ENCODE assay signal across 23 cellular contexts in genomic region chr1:31751822-31752241, GRCh38. TPM values are rescaled to one million over a fixed set of nuclear protein-coding genes. Genes with fewer than 3 reads are reported as not detected.
DNase-seq lines count a peak whose midpoint lies in the region; ATAC-seq and TF ChIP-seq lines count a peak whose summit lies in the region.
"Had no signal": no experiment of that assay in that cellular context is flagged by ENCODE, and none has a peak within 500 bp of the region (broad histone marks: within the 10 kb centered on the region; RNA-seq: fewer than 3 reads in every experiment).

No MANE protein-coding gene starts in this region.

- TF ChIP-seq CTCF in IMR-90 (conservative IDR thresholded peaks at IDR 0.05; ENCODE audit: low read depth, low read length) (no peak), dorsolateral prefrontal cortex (IDR thresholded peaks at IDR 0.05 in 54 of 56, conservative IDR thresholded peaks at IDR 0.05 in 2 of 56; ENCODE audit: low read depth in 1 of 56, partially characterized antibody in 56 of 56) (no peak)

- peak overlapping the region; percentile 1 for H2AFZ ChIP-seq in IMR-90 (replicated peaks; ENCODE audit: low read length, poor library complexity)

- no peak overlapping the region for H4K5ac ChIP-seq in IMR-90 (ENCODE audit: low read depth, low read length)

- dilution Hi-C loops in IMR-90 (cut with HindIII; ENCODE audit: low sequenced_read_pairs, unreplicated experiment) = no loop called here

- CTCF ChIA-PET in IMR-90 (lab: Yijun Ruan, JAX) = no interaction called here

- H3K79me1 ChIP-seq in IMR-90 (ENCODE audit: low read depth in 1 of 2, low read length in 2 of 2) = peaks cover 0 to 3% of the 10 kb centered on the region in 2 experiments; a peak in 1 of 4 replicates

- no peak for ATAC-seq in IMR-90 (ENCODE audit: low read depth)
- no peak for ATAC-seq in GM18502 (IDR thresholded peaks at IDR 0.05; ENCODE audit: poor library complexity, unreplicated experiment)
- ATAC-seq: left colon had no signal

- H3K4me1 ChIP-seq in BLaER1 treated with 17β-estradiol and CSF1 and Interleukin-3, amounts not matched to agents 10 nM and 100 nM = peaks cover 47 to 76% (median 68%) of the 10 kb centered on the region in 10 experiments
- H3K4me1 ChIP-seq in IMR-90 (ENCODE audit: control insufficient read depth, insufficient read depth, low read length) (peaks cover 31% of the 10 kb centered on the region), iPS-20b (ENCODE audit: insufficient read depth, low read length) (peaks cover 9% of the 10 kb centered on the region)
- H3K4me1 ChIP-seq: uterus had no signal

- no peak overlapping the region for H3K23ac ChIP-seq in IMR-90 (ENCODE audit: low read depth, low read length)

- no peak overlapping the region for H3K4ac ChIP-seq in IMR-90 (ENCODE audit: low read depth, low read length)

- H2AK9ac ChIP-seq in IMR-90 (replicated peaks; ENCODE audit: low read depth, low read length, poor library complexity) = peak overlapping the region; percentile 44

- in situ Hi-C loops in IMR-90 (cut with MboI; ENCODE audit: low sequenced_read_pairs) = no loop called here

- no peaks in the 10 kb centered on the region for H3K36me3 ChIP-seq in BLaER1 treated with 17β-estradiol and CSF1 and Interleukin-3, amounts not matched to agents 10 nM and 100 nM
- H3K36me3 ChIP-seq in IMR-90 (ENCODE audit: control insufficient read depth, insufficient read depth, low read length) (no peaks in the 10 kb centered on the region), iPS-20b (ENCODE audit: insufficient read depth, low read depth, low read length) (no peaks in the 10 kb centered on the region)
- H3K36me3 ChIP-seq: brain microvascular endothelial cell, uterus had no signal

- no CpG with 5 or more reads among the region's 5 CpGs for WGBS in IMR-90 (ENCODE audit: extremely low coverage in 2 of 2, insufficient read length in 1 of 2), 2 experiments

- H2AK5ac ChIP-seq in IMR-90 (ENCODE audit: low read depth, low read length) = 0 out of 2 replicates have a peak overlapping the region, but pooled peaks have one; percentile 18

- 0 out of 22 replicates have a peak overlapping the region, but pooled peaks of 2 of the 11 experiments have one; percentile 1 to 23 for H3K9ac ChIP-seq in BLaER1 treated with 17β-estradiol and CSF1 and Interleukin-3, amounts not matched to agents 10 nM and 100 nM
- H3K9ac ChIP-seq in IMR-90 (ENCODE audit: low read depth, low read length) = no peak overlapping the region
- H3K9ac ChIP-seq in iPS-20b (ENCODE audit: low read depth, low read length) = peak overlapping the region; percentile 8; the same call in 1 of the 2 replicates

- TF ChIP-seq POLR2A in IMR-90 (IDR thresholded peaks at IDR 0.05; ENCODE audit: low read depth, low read length) = no peak

- no peak overlapping the region for H4K91ac ChIP-seq in IMR-90 (ENCODE audit: insufficient read depth, low read depth, low read length)

- peaks cover 0 to 20% (median 0%) of the 10 kb centered on the region in 11 experiments; a peak in 5 of 22 replicates for H4K20me1 ChIP-seq in BLaER1 treated with 17β-estradiol and CSF1 and Interleukin-3, amounts not matched to agents 10 nM and 100 nM
- peaks cover 35% of the 10 kb centered on the region for H4K20me1 ChIP-seq in IMR-90 (ENCODE audit: insufficient read depth, low read length)

- no peak overlapping the region for H2BK20ac ChIP-seq in IMR-90 (ENCODE audit: low read depth, low read length)

- no peak overlapping the region for H3K4me3 Mint-ChIP-seq in activated CD4-positive, alpha-beta T cell treated with anti-CD3 and anti-CD28 coated beads, Interleukin-2, amount 10 ng/mL, durations not matched to agents 24 days and 14 days
- H3K4me3 Mint-ChIP-seq: mesothelial cell of epicardium, nephron progenitor cell had no signal

- no peak overlapping the region for H3K27ac Mint-ChIP-seq in activated CD4-positive, alpha-beta T cell treated with anti-CD3 and anti-CD28 coated beads, Interleukin-2, amount 10 ng/mL, durations not matched to agents 24 days and 14 days
- H3K27ac Mint-ChIP-seq: mesothelial cell of epicardium, nephron progenitor cell, T-cell had no signal

- H3K4me3 ChIP-seq in BLaER1 treated with 17β-estradiol and CSF1 and Interleukin-3, amounts not matched to agents 10 nM and 100 nM = no peak overlapping the region
- H3K4me3 ChIP-seq in IMR-90 (ENCODE audit: insufficient read depth, low read depth, low read length) (no peak overlapping the region), dorsolateral prefrontal cortex (no peak overlapping the region), iPS-20b (ENCODE audit: low read length) (no peak overlapping the region)
- H3K4me3 ChIP-seq: uterus had no signal

- no peak for TF ChIP-seq RAD21 in IMR-90 (IDR thresholded peaks at IDR 0.05; ENCODE audit: low read length)

- peak overlapping the region; percentile 12 to 83 (median 64); a peak in 21 of 22 replicates for H3K4me2 ChIP-seq in BLaER1 treated with 17β-estradiol and CSF1 and Interleukin-3, amounts not matched to agents 10 nM and 100 nM
- H3K4me2 ChIP-seq in IMR-90 (ENCODE audit: low read depth, low read length) = no peak overlapping the region

- H3K14ac ChIP-seq in IMR-90 (replicated peaks; ENCODE audit: low read depth, low read length) = no peak overlapping the region

- H2BK120ac ChIP-seq in IMR-90 (ENCODE audit: low read depth, low read length) = no peak overlapping the region

- peaks cover 0 to 8% (median 0%) of the 10 kb centered on the region in 11 experiments; a peak in 1 of 22 replicates for H3K27me3 ChIP-seq in BLaER1 treated with 17β-estradiol and CSF1 and Interleukin-3, amounts not matched to agents 10 nM and 100 nM
- H3K27me3 ChIP-seq in IMR-90 (ENCODE audit: control insufficient read depth, insufficient read depth, low read length) = no peaks in the 10 kb centered on the region
- H3K27me3 ChIP-seq in dorsolateral prefrontal cortex = no peaks in the 10 kb centered on the region
- no peaks in the 10 kb centered on the region for H3K27me3 ChIP-seq in iPS-20b (ENCODE audit: insufficient read depth, low read length)
- H3K27me3 ChIP-seq: brain microvascular endothelial cell, uterus had no signal

- DNase-seq in IMR-90 (no peak), dorsolateral prefrontal cortex (no peak), GM19238 (ENCODE audit: insufficient read length, low spot score) (no peak), NCI-H446 (lab: John Stamatoyannopoulos, UW) (no peak)
- no peak for DNase-seq in activated CD4-positive, alpha-beta T cell treated with anti-CD3 and anti-CD28 coated beads, Interleukin-2, amount 10 ng/mL, durations not matched to agents 24 days and 14 days
- DNase-seq: activated CD4-positive, alpha-beta T cell treated with anti-CD3 and anti-CD28 coated beads for 4 hours; activated CD8-positive, alpha-beta memory T cell treated with anti-CD3 and anti-CD28 coated beads, Interleukin-2, amount 50 U/mL, for 4 hours; activated effector memory CD4-positive, alpha-beta T cell treated with Interleukin-2 at 50 U/mL for 16 hours; brain microvascular endothelial cell; cortex of kidney; KG1; left colon; NCI-H1694; NCI-H774; nephron progenitor cell; SHP77 treated with DMSO at 0.1 percent for 48 hours; T-cell; uterus had no signal

- H3K56ac ChIP-seq in IMR-90 (ENCODE audit: extremely low read depth, insufficient read depth, low read length) = no peak overlapping the region

- H3K27me3 Mint-ChIP-seq in activated CD4-positive, alpha-beta T cell treated with anti-CD3 and anti-CD28 coated beads, Interleukin-2, amount 10 ng/mL, durations not matched to agents 24 days and 14 days = peaks cover 21% of the 10 kb centered on the region

- H2BK5ac ChIP-seq in IMR-90 (ENCODE audit: low read depth, low read length, poor library complexity, severe bottlenecking) = no peak overlapping the region

- no TSS peak for BruUV-seq in IMR-90 (replicated peaks; lab: Mats Ljungman, UMichigan)

- H3K36me3 Mint-ChIP-seq in activated CD4-positive, alpha-beta T cell treated with anti-CD3 and anti-CD28 coated beads, Interleukin-2, amount 10 ng/mL, durations not matched to agents 24 days and 14 days (ENCODE audit: low read depth) = no peaks in the 10 kb centered on the region
- H3K36me3 Mint-ChIP-seq: mesothelial cell of epicardium, T-cell had no signal

- H2BK15ac ChIP-seq in IMR-90 (ENCODE audit: low read depth, low read length) = no peak overlapping the region

- H3K27ac ChIP-seq in BLaER1 treated with 17β-estradiol and CSF1 and Interleukin-3, amounts not matched to agents 10 nM and 100 nM = 0 out of 22 replicates have a peak overlapping the region, but pooled peaks of 1 of the 11 experiments have one; percentile 41
- H3K27ac ChIP-seq in IMR-90 (ENCODE audit: insufficient read depth, low read length) = no peak overlapping the region
- peak overlapping the region in 44 of 59 donors; percentile 19 to 96 (median 91) for H3K27ac ChIP-seq in dorsolateral prefrontal cortex
- peak overlapping the region; percentile 29 for H3K27ac ChIP-seq in iPS-20b (ENCODE audit: low read length)
- H3K27ac ChIP-seq: brain microvascular endothelial cell, C4-2B, uterus had no signal

- peaks cover 7% of the 10 kb centered on the region; the same call in 1 of the 2 replicates for H3K9me1 ChIP-seq in IMR-90 (ENCODE audit: insufficient read depth, low read length)

- H4K8ac ChIP-seq in IMR-90 (ENCODE audit: low read depth in 2 of 2, low read length in 2 of 2) = no peak overlapping the region

- H3K9me3 ChIP-seq in BLaER1 treated with 17β-estradiol and CSF1 and Interleukin-3, amounts not matched to agents 10 nM and 100 nM (replicated peaks in 1 of 11) = no peaks in the 10 kb centered on the region
- H3K9me3 ChIP-seq in IMR-90 (ENCODE audit: control insufficient read depth, insufficient read depth, low read length) = no peaks in the 10 kb centered on the region
- no peaks in the 10 kb centered on the region for H3K9me3 ChIP-seq in iPS-20b (ENCODE audit: insufficient read depth, low read depth, low read length)
- H3K9me3 ChIP-seq: uterus had no signal

- H3K18ac ChIP-seq in IMR-90 (ENCODE audit: low read depth, low read length) = no peak overlapping the region

- H3K4me1 Mint-ChIP-seq in activated CD4-positive, alpha-beta T cell treated with anti-CD3 and anti-CD28 coated beads, Interleukin-2, amount 10 ng/mL, durations not matched to agents 24 days and 14 days = peaks cover 14% of the 10 kb centered on the region

- POLR2A ChIA-PET in IMR-90 (lab: Charles Lee; ENCODE audit: unreplicated experiment) = no interaction called here

- H3K9me3 Mint-ChIP-seq in activated CD4-positive, alpha-beta T cell treated with anti-CD3 and anti-CD28 coated beads, Interleukin-2, amount 10 ng/mL, durations not matched to agents 24 days and 14 days = no peaks in the 10 kb centered on the region
- H3K9me3 Mint-ChIP-seq: mesothelial cell of epicardium, nephron progenitor cell, T-cell had no signal

- intact Hi-C loops in IMR-90 (cut with micrococcal nuclease) = no loop called here
- intact Hi-C loops in dorsolateral prefrontal cortex (cut with DNase I) = no loop called here
- intact Hi-C loops in activated CD4-positive, alpha-beta T cell treated with anti-CD3 and anti-CD28 coated beads, Interleukin-2, amount 10 ng/mL, durations not matched to agents 24 days and 14 days (cut with micrococcal nuclease) = no loop called here

RNA-seq across cellular contexts. Expression of gene ADGRB2, which starts 12.3 kb away (rescaled TPM):
- 2.2 and 2.5 TPM in 2 replicates for total RNA-seq in IMR-90 (2012; rRNA removed)
- 11.9 TPM in 2 replicates for polyA plus RNA-seq in IMR-90 (2012; rRNA removed)
- 6.4 and 15.9 TPM in 2 replicates for polyA plus RNA-seq in IMR-90 (2012; cell fraction: cytosol; rRNA removed)
- polyA plus RNA-seq in IMR-90 (2012; cell fraction: nucleus; rRNA removed; ENCODE audit: low replicate concordance) = 38.7 and 77.7 TPM in 2 replicates
- 100 to 1,000 TPM; 101 to 272 (median 186) TPM for total RNA-seq in dorsolateral prefrontal cortex
- total RNA-seq in activated CD4-positive, alpha-beta T cell treated with anti-CD3 and anti-CD28 coated beads, Interleukin-2, amount 10 ng/mL, durations not matched to agents 24 days and 14 days = 0.40 and 0.45 TPM in 2 replicates

RNA-seq across cellular contexts. Expression of gene COL16A1, which starts 48.0 kb away (rescaled TPM):
- total RNA-seq in IMR-90 (2012; rRNA removed) = 28.6 and 34.2 TPM in 2 replicates
- polyA plus RNA-seq in IMR-90 (2012; rRNA removed) = 62.8 and 65.2 TPM in 2 replicates
- 30.1 and 39.5 TPM in 2 replicates for polyA plus RNA-seq in IMR-90 (2012; cell fraction: cytosol; rRNA removed)
- polyA plus RNA-seq in IMR-90 (2012; cell fraction: nucleus; rRNA removed; ENCODE audit: low replicate concordance) = 228 and 260 TPM in 2 replicates
- total RNA-seq in dorsolateral prefrontal cortex = 100 to 1,000 TPM in 60 of 120 experiments, 10 to 100 TPM in 60; 24.6 to 285 (median 97.8) TPM
- total RNA-seq in activated CD4-positive, alpha-beta T cell treated with anti-CD3 and anti-CD28 coated beads, Interleukin-2, amount 10 ng/mL, durations not matched to agents 24 days and 14 days = not detected in 2 replicates

Comparison
In these comparisons a context has a peak if more than half of its experiments do, and no peak if none do; other contexts are left out.
1. RNA of gene ADGRB2, which starts 12.3 kb away (total RNA-seq): 101 to 272 TPM in dorsolateral prefrontal cortex; 2.2 to 2.5 TPM in IMR-90 and 0.40 to 0.45 TPM in activated CD4-positive, alpha-beta T cell treated with anti-CD3 and anti-CD28 coated beads, Interleukin-2, amount 10 ng/mL, durations not matched to agents 24 days and 14 days; every median in the first group is over 10 times any median in the second.
2. RNA of gene COL16A1, which starts 48.0 kb away (total RNA-seq): 24.6 to 285 TPM in dorsolateral prefrontal cortex and 28.6 to 34.2 TPM in IMR-90; not detected in activated CD4-positive, alpha-beta T cell treated with anti-CD3 and anti-CD28 coated beads, Interleukin-2, amount 10 ng/mL, durations not matched to agents 24 days and 14 days; every median in the first group is over 10 times any median in the second.